ENCODE assay signal across 10 cellular contexts in the genomic region with DNA sequence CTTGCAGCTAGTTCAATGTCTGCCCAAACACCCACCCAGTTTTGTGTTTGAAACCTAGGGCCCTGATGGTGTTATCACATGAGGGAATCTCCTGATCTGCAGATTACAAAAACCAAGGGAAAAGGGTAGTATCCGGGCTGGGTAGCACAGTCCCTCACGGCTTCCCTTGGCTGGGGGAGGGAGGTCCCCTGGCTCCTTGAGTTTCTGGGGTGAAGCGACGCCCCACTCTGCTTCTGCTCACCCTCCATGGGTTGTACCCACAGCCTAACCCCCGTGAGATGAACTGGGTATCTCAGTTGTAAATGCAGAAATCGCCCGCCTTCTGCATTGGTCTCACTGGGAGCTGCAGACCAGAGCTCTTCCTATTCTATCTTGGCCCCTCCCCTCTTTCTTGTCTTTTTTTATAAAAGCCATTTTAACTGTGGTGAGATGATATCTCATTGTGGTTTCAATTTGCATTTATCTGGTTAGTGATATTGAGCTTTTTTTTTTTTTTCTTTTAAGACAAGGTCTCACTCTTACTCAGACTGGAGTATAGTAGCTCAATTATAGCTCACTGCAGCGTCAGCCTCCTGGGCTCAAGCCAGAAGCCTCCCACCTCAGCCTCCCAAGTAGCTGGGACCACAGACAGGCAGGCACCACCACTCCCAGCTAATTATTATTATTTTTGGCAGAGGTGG.
DNase-seq lines count a peak whose midpoint lies in the region; ATAC-seq and TF ChIP-seq lines count a peak whose summit lies in the region.
"Had no signal": no experiment of that assay in that cellular context is flagged by ENCODE, and none has a peak within 500 bp of the region (broad histone marks: within the 10 kb centered on the region; RNA-seq: fewer than 3 reads in every experiment).

No MANE protein-coding gene starts in this region.

- intact Hi-C loops in colonic mucosa (cut with DNase I) = no loop called here

- H3K4me3 ChIP-seq in colonic mucosa = no peak overlapping the region

- ATAC-seq in HG02610 (IDR thresholded peaks at IDR 0.05; ENCODE audit: unreplicated experiment) = peak; percentile 46

- peaks cover 4% of the 10 kb centered on the region for H3K36me3 Mint-ChIP-seq in activated naive CD8-positive, alpha-beta T cell treated with anti-CD3 and anti-CD28 coated beads for 36 hours

- DNase-seq in T-helper 9 cell (peak; percentile 10), colonic mucosa (no peak), SKM-1 treated with dmso at 0.1 percent for 144 hours (lab: John Stamatoyannopoulos, UW; ENCODE audit: unreplicated experiment) (no peak), NCI-H2107 treated with DMSO at 0.1 percent for 48 hours (lab: John Stamatoyannopoulos, UW; ENCODE audit: unreplicated experiment) (no peak), kidney glomerular epithelial cell (lab: John Stamatoyannopoulos, UW) (no peak)
- DNase-seq in activated naive CD8-positive, alpha-beta T cell treated with anti-CD3 and anti-CD28 coated beads for 36 hours = peak; percentile 46
- peak; percentile 17 to 31 (median 19) for DNase-seq in stimulated activated CD4-positive, alpha-beta T cell treated with anti-CD3 and anti-CD28 coated beads, TNF-alpha, amount 100 ng/mL, for 48 hours (ENCODE audit: low read depth in 3 of 3)
- DNase-seq: glutamatergic neuron had no signal

- H3K4me3 Mint-ChIP-seq in activated naive CD8-positive, alpha-beta T cell treated with anti-CD3 and anti-CD28 coated beads for 36 hours = peak overlapping the region; percentile 72

- no peak for TF ChIP-seq CTCF in colonic mucosa (IDR thresholded peaks at IDR 0.05)

- peaks cover 89% of the 10 kb centered on the region for H3K27me3 Mint-ChIP-seq in activated naive CD8-positive, alpha-beta T cell treated with anti-CD3 and anti-CD28 coated beads for 36 hours

- no peak overlapping the region for H3K27ac ChIP-seq in colonic mucosa

- H3K9me3 Mint-ChIP-seq in activated naive CD8-positive, alpha-beta T cell treated with anti-CD3 and anti-CD28 coated beads for 36 hours = peaks cover 23% of the 10 kb centered on the region

- H3K4me1 ChIP-seq in colonic mucosa = no peaks in the 10 kb centered on the region

- H3K36me3 ChIP-seq in colonic mucosa = no peaks in the 10 kb centered on the region

- H3K4me1 Mint-ChIP-seq in activated naive CD8-positive, alpha-beta T cell treated with anti-CD3 and anti-CD28 coated beads for 36 hours = peaks cover 9% of the 10 kb centered on the region

- H3K27ac Mint-ChIP-seq in activated naive CD8-positive, alpha-beta T cell treated with anti-CD3 and anti-CD28 coated beads for 36 hours = peak overlapping the region; percentile 68
- H3K27ac Mint-ChIP-seq: IgD-negative memory B cell had no signal

- no peaks in the 10 kb centered on the region for H3K27me3 ChIP-seq in colonic mucosa

- no peak overlapping the region for H3K9ac ChIP-seq in colonic mucosa (ENCODE audit: low read depth in 2 of 2, low read length in 2 of 2)

- H3K9me3 ChIP-seq in colonic mucosa = no peaks in the 10 kb centered on the region

Comparison
In these comparisons a context has a peak if more than half of its experiments do, and no peak if none do; other contexts are left out.
1. DNase-seq: peak in T-helper 9 cell (single experiment), activated naive CD8-positive, alpha-beta T cell treated with anti-CD3 and anti-CD28 coated beads for 36 hours (single experiment) and stimulated activated CD4-positive, alpha-beta T cell treated with anti-CD3 and anti-CD28 coated beads, TNF-alpha, amount 100 ng/mL, for 48 hours (3 of 3); none in colonic mucosa (single experiment), SKM-1 treated with dmso at 0.1 percent for 144 hours (single experiment), NCI-H2107 treated with DMSO at 0.1 percent for 48 hours (single experiment) and kidney glomerular epithelial cell (single experiment).